ENCODE assay signal across 1 cellular context in genomic region chr1:21344098-21344749, GRCh38.
TF ChIP-seq lines count a peak whose summit lies in the region.

No MANE protein-coding gene starts in this region.

TF ChIP-seq in SK-N-SH, 30 proteins besides CTCF, POLR2A, EP300 and RAD21 (continued from another document):
- no peak for TF ChIP-seq REST (IDR thresholded peaks at IDR 0.05; ENCODE audit: low read depth, low read length)
- TF ChIP-seq RXRA (IDR thresholded peaks at IDR 0.05; ENCODE audit: borderline replicate concordance, low read depth) = no peak
- no peak for TF ChIP-seq TEAD4 (IDR thresholded peaks at IDR 0.05; ENCODE audit: borderline replicate concordance, insufficient read depth)
- no peak for TF ChIP-seq CHD2 (IDR thresholded peaks at IDR 0.05; ENCODE audit: low read length, partially characterized antibody)
- TF ChIP-seq FOXJ3 (CRISPR knock-in tag; IDR thresholded peaks at IDR 0.05) = no peak
